Comparison of ENCODE assay signal across 9 cellular contexts in genomic region chr3:127823590-127823857, GRCh38. TPM values are rescaled to one million over a fixed set of nuclear protein-coding genes. Genes with fewer than 3 reads are reported as not detected.
A peak's percentile ranks its signal among the peaks of the same experiment; 100 is the strongest.
DNase-seq lines count a peak whose midpoint lies in the region; ATAC-seq and TF ChIP-seq lines count a peak whose summit lies in the region.
"Had no signal": no experiment of that assay in that cellular context is flagged by ENCODE, and none has a peak within 500 bp of the region (broad histone marks: within the 10 kb centered on the region; RNA-seq: fewer than 3 reads in every experiment).

No MANE protein-coding gene starts in this region.

- peaks cover 30% of the 10 kb centered on the region for H3K27me3 ChIP-seq in iPS-15b (ENCODE audit: control insufficient read depth, insufficient read depth, low read length)

- H3K36me3 Mint-ChIP-seq in activated CD4-positive, alpha-beta memory T cell treated with anti-CD3 and anti-CD28 coated beads for 36 hours, result no peaks in the 10 kb centered on the region

- 0 out of 2 replicates have a peak, but pooled peaks cover 2% of the 10 kb centered on the region for H3K4me1 ChIP-seq in HEK293 (ENCODE audit: control insufficient read depth, insufficient read depth, low read length)
- peaks cover 2% of the 10 kb centered on the region for H3K4me1 ChIP-seq in iPS-15b (ENCODE audit: control insufficient read depth, insufficient read depth, low read length)

- intact Hi-C loops in activated CD4-positive, alpha-beta memory T cell treated with anti-CD3 and anti-CD28 coated beads for 36 hours (cut with micrococcal nuclease), result no loop called here

- H3K36me3 ChIP-seq in HEK293 (ENCODE audit: control insufficient read depth in 2 of 2, insufficient read depth in 1 of 2, low read length in 2 of 2) (no peaks in the 10 kb centered on the region), iPS-15b (ENCODE audit: control insufficient read depth, insufficient read depth, low read length) (no peaks in the 10 kb centered on the region)

- POLR2A ChIA-PET in HEK293 (lab: Yijun Ruan, JAX), result interaction anchor here (1.4 kb wide), 1 partner anchor 33 kb away, joined by 3 read pairs; no protein-coding TSS in a partner anchor
- POLR2A ChIA-PET in activated CD4-positive, alpha-beta memory T cell treated with anti-CD3 and anti-CD28 coated beads for 36 hours (lab: Charles Lee), result no interaction called here

- CTCF ChIA-PET in HEK293 (lab: Yijun Ruan, JAX), result interaction anchor here (0.6 to 1.7 kb wide), 2 partner anchors 8 to 1317 kb away, joined by 4 to 6 read pairs; no protein-coding TSS in a partner anchor
- CTCF ChIA-PET in activated CD4-positive, alpha-beta memory T cell treated with anti-CD3 and anti-CD28 coated beads for 36 hours (lab: Charles Lee), result interaction anchor here (1.9 kb wide), 1 partner anchor 129 kb away, joined by 4 read pairs; no protein-coding TSS in a partner anchor

- H3K9me3 Mint-ChIP-seq in activated CD4-positive, alpha-beta memory T cell treated with anti-CD3 and anti-CD28 coated beads for 36 hours, result peaks cover 9% of the 10 kb centered on the region

- peaks cover 12% of the 10 kb centered on the region for H3K4me1 Mint-ChIP-seq in activated CD4-positive, alpha-beta memory T cell treated with anti-CD3 and anti-CD28 coated beads for 36 hours (ENCODE audit: low read depth)

- H3K27ac ChIP-seq in HEK293 (ENCODE audit: extremely low read depth, low read depth, low read length), result no peak overlapping the region

- no peak overlapping the region for H3K9ac ChIP-seq in iPS-15b (ENCODE audit: low read depth, low read length)

- DNase-seq in activated CD4-positive, alpha-beta memory T cell treated with anti-CD3 and anti-CD28 coated beads for 36 hours, result no peak
- no peak for DNase-seq in stimulated activated naive CD8-positive, alpha-beta T cell treated with anti-CD3 and anti-CD28 coated beads, Interleukin-15, Interleukin-2, amounts not matched to agents 100 U/mL and 50 U/mL, for 24 hours
- DNase-seq in NOMO-1 (lab: John Stamatoyannopoulos, UW; ENCODE audit: unreplicated experiment in 2 of 2) (no peak), T1000 (lab: John Stamatoyannopoulos, UW) (no peak), SIG-M5 (lab: John Stamatoyannopoulos, UW) (no peak)
- DNase-seq: activated effector memory CD4-positive, alpha-beta T cell treated with Interleukin-2 at 50 U/mL for 16 hours; NCI-H1694 had no signal

- ATAC-seq in stimulated activated naive CD8-positive, alpha-beta T cell treated with anti-CD3 and anti-CD28 coated beads, Interleukin-15, Interleukin-2, amounts not matched to agents 100 U/mL and 50 U/mL, for 24 hours, result peak; percentile 17

- H3K27me3 Mint-ChIP-seq in activated CD4-positive, alpha-beta memory T cell treated with anti-CD3 and anti-CD28 coated beads for 36 hours, result peaks cover 48% of the 10 kb centered on the region

- H3K4me3 ChIP-seq in HEK293 (ENCODE audit: low read depth, low read length), result peak overlapping the region; percentile 20
- H3K4me3 ChIP-seq in iPS-15b (ENCODE audit: low read depth, low read length), result peak overlapping the region; percentile 23

- TF ChIP-seq CTCF in HEK293 (tag by site-specific recombination; IDR thresholded peaks at IDR 0.05), result no peak

- H3K9me3 ChIP-seq in HEK293 (ENCODE audit: control insufficient read depth, insufficient read depth, low read depth, low read length) (no peaks in the 10 kb centered on the region), iPS-15b (ENCODE audit: control insufficient read depth, insufficient read depth, low read length) (no peaks in the 10 kb centered on the region)

- peak overlapping the region; percentile 38 for H3K4me3 Mint-ChIP-seq in activated CD4-positive, alpha-beta memory T cell treated with anti-CD3 and anti-CD28 coated beads for 36 hours

- H3K27ac Mint-ChIP-seq in activated CD4-positive, alpha-beta memory T cell treated with anti-CD3 and anti-CD28 coated beads for 36 hours, result no peak overlapping the region

TF ChIP-seq in HEK293, 187 proteins besides CTCF, POLR2A, EP300 and RAD21:
- TF ChIP-seq ZSCAN4 (tag by site-specific recombination; IDR thresholded peaks at IDR 0.05), result peak; percentile 54; the same call in 1 of the 2 replicates
- TF ChIP-seq ZNF24 (tag by site-specific recombination; IDR thresholded peaks at IDR 0.05), result no peak
- TF ChIP-seq ZBTB48 (tag by site-specific recombination; IDR thresholded peaks at IDR 0.05), result 0 out of 2 replicates have a peak, but pooled peaks have one; percentile 26
- no peak for TF ChIP-seq ZNF768 (tag by site-specific recombination; IDR thresholded peaks at IDR 0.05)
- peak; percentile 4; the same call in 1 of the 2 replicates for TF ChIP-seq ZIC2 (tag by site-specific recombination; IDR thresholded peaks at IDR 0.05)
- TF ChIP-seq GLIS2 (tag by site-specific recombination; IDR thresholded peaks at IDR 0.05), result peak; percentile 39; the same call in 1 of the 2 replicates
- TF ChIP-seq ZNF146 (tag by site-specific recombination; IDR thresholded peaks at IDR 0.05), result 0 out of 2 replicates have a peak, but pooled peaks have one; percentile 6
- peak; percentile 44; the same call in 1 of the 2 replicates for TF ChIP-seq ZNF2 (tag by site-specific recombination; IDR thresholded peaks at IDR 0.05)
- TF ChIP-seq GLIS1 (tag by site-specific recombination; IDR thresholded peaks at IDR 0.05), result peak; percentile 18; the same call in 1 of the 2 replicates
- TF ChIP-seq ZBTB49 (tag by site-specific recombination; IDR thresholded peaks at IDR 0.05; ENCODE audit: low read depth), result no peak
- no peak for TF ChIP-seq ZNF692 (tag by site-specific recombination; IDR thresholded peaks at IDR 0.05)

RNA-seq across cellular contexts. Expression of gene MGLL, which starts 1.2 kb away (rescaled TPM):
- under 1 TPM; 0.31 to 0.41 TPM for total RNA-seq in activated CD4-positive, alpha-beta memory T cell treated with anti-CD3 and anti-CD28 coated beads for 36 hours
